In genomic region chr12:77686760-77687159, GRCh38 we compare ENCODE assay signal across 11 cellular contexts.
A peak's percentile ranks its signal among the peaks of the same experiment; 100 is the strongest.
DNase-seq lines count a peak whose midpoint lies in the region; ATAC-seq and TF ChIP-seq lines count a peak whose summit lies in the region.
"Had no signal": no experiment of that assay in that cellular context is flagged by ENCODE, and none has a peak within 500 bp of the region (broad histone marks: within the 10 kb centered on the region; RNA-seq: fewer than 3 reads in every experiment).

No MANE protein-coding gene starts in this region.

- no peaks in the 10 kb centered on the region for H3K27me3 ChIP-seq in foreskin keratinocyte
- H3K27me3 ChIP-seq: dorsolateral prefrontal cortex had no signal

- H3K4me1 Mint-ChIP-seq in brain (peaks cover 36% of the 10 kb centered on the region), nephron (peaks cover 25% of the 10 kb centered on the region)

- H3K27ac ChIP-seq in foreskin keratinocyte: no peak overlapping the region
- H3K27ac ChIP-seq: dorsolateral prefrontal cortex had no signal

- DNase-seq in ELR (ENCODE audit: low read depth): peak; percentile 28
- peak; percentile 25 for DNase-seq in M059J (ENCODE audit: low read depth)
- DNase-seq in foreskin keratinocyte: no peak
- no peak for DNase-seq in foreskin melanocyte
- DNase-seq: dorsolateral prefrontal cortex, MV-4-11, RPMI8226 had no signal

- H3K4me1 ChIP-seq in foreskin keratinocyte: no peaks in the 10 kb centered on the region

- H3K27ac Mint-ChIP-seq in brain (peak overlapping the region in 3 of 5 experiments; percentile 28 to 29 (median 29)), nephron (peak overlapping the region in 1 of 3 experiments; percentile 16)
- H3K27ac Mint-ChIP-seq: activated T-helper 2 cell treated with anti-CD3 and anti-CD28 coated beads, Interferon-gamma antibody, Interleukin-2, Interleukin-4, amounts not matched to agents 10 μg/mL and 5 μg/mL and 100 μg/mL, durations not matched to agents 14 hours and 24 hours and 36 hours had no signal

- H3K9me3 Mint-ChIP-seq in brain (peaks cover 0 to 6% (median 0%) of the 10 kb centered on the region in 5 experiments), nephron (no peaks in the 10 kb centered on the region)
- H3K9me3 Mint-ChIP-seq: activated T-helper 2 cell treated with anti-CD3 and anti-CD28 coated beads, Interferon-gamma antibody, Interleukin-2, Interleukin-4, amounts not matched to agents 10 μg/mL and 5 μg/mL and 100 μg/mL, durations not matched to agents 14 hours and 24 hours and 36 hours had no signal

- no peaks in the 10 kb centered on the region for H3K36me3 Mint-ChIP-seq in brain
- no peaks in the 10 kb centered on the region for H3K36me3 Mint-ChIP-seq in nephron (ENCODE audit: low read depth)

- H3K4me3 Mint-ChIP-seq in brain: no peak overlapping the region
- no peak overlapping the region for H3K4me3 Mint-ChIP-seq in nephron

- no peak for ATAC-seq in GM19035 (IDR thresholded peaks at IDR 0.05; ENCODE audit: unreplicated experiment)
- no peak for ATAC-seq in foreskin keratinocyte

- TF ChIP-seq CTCF in brain (conservative IDR thresholded peaks at IDR 0.05) (peak; percentile 61 to 70), nephron (IDR thresholded peaks at IDR 0.05; ENCODE audit: unreplicated experiment in 3 of 3) (peak in 2 of 3 experiments; percentile 37 to 58), foreskin keratinocyte (conservative IDR thresholded peaks at IDR 0.05) (no peak)

- no peaks in the 10 kb centered on the region for H3K27me3 Mint-ChIP-seq in brain
- H3K27me3 Mint-ChIP-seq in nephron (ENCODE audit: low read depth): no peaks in the 10 kb centered on the region

Comparison
In these comparisons a context has a peak if more than half of its experiments do, and no peak if none do; other contexts are left out.
1. DNase-seq: peak in ELR (single experiment) and M059J (single experiment); none in foreskin keratinocyte (0 of 2) and foreskin melanocyte (single experiment).